In genomic region chr19:12723643-12724426, GRCh38 we compare ENCODE assay signal across 1 cellular context.
TF ChIP-seq lines count a peak whose summit lies in the region.

TNPO2 (minus strand) TSS chr19:12723932; CDS start chr19:12720977, 2,955 bp downstream.

TF ChIP-seq in GM12878, 131 proteins besides CTCF, POLR2A, EP300 and RAD21 (continued from another document and continues in another):
- TF ChIP-seq ZBTB33 (IDR thresholded peaks at IDR 0.05) (no peak), ATF7 (IDR thresholded peaks at IDR 0.05; ENCODE audit: low read depth) (no peak), CEBPB (IDR thresholded peaks at IDR 0.05; ENCODE audit: borderline replicate concordance in 1 of 2, low read depth in 2 of 2, low read length in 2 of 2) (no peak), MYB (IDR thresholded peaks at IDR 0.05; ENCODE audit: borderline replicate concordance, low read depth, low read length) (no peak), ATF2 (IDR thresholded peaks at IDR 0.05; ENCODE audit: low read length) (no peak), JUNB (IDR thresholded peaks at IDR 0.05) (no peak), PRDM15 (CRISPR knock-in tag; IDR thresholded peaks at IDR 0.05) (no peak), STAT1 (conservative IDR thresholded peaks at IDR 0.05) (no peak; the same call in 1 of the 2 replicates), LARP7 (IDR thresholded peaks at IDR 0.05) (no peak), CBX5 (IDR thresholded peaks at IDR 0.05; ENCODE audit: low read depth) (no peak), SUPT20H (IDR thresholded peaks at IDR 0.05; ENCODE audit: borderline replicate concordance, control insufficient read depth, low read depth, low read length) (no peak), BCL11A (IDR thresholded peaks at IDR 0.05; ENCODE audit: low read depth, low read length) (no peak), POLR2AphosphoS2 (IDR thresholded peaks at IDR 0.05; ENCODE audit: low read depth, low read length) (no peak; the same call in 1 of the 2 replicates), PKNOX1 (IDR thresholded peaks at IDR 0.05) (no peak), ASH2L (IDR thresholded peaks at IDR 0.05; ENCODE audit: borderline replicate concordance, low read depth) (no peak), NR2C1 (IDR thresholded peaks at IDR 0.05) (peak; percentile 88), RELA (IDR thresholded peaks at IDR 0.05; ENCODE audit: borderline replicate concordance, partially characterized antibody) (no peak), FOS (IDR thresholded peaks at IDR 0.05; ENCODE audit: borderline replicate concordance, extremely low read depth, insufficient read length) (no peak), SUZ12 (IDR thresholded peaks at IDR 0.05; ENCODE audit: unreplicated experiment) (no peak), RFX5 (IDR thresholded peaks at IDR 0.05; ENCODE audit: low read depth, low read length) (no peak), BACH1 (IDR thresholded peaks at IDR 0.05; ENCODE audit: borderline replicate concordance) (0 out of 2 replicates have a peak, but pooled peaks have one; percentile 10), DPF2 (IDR thresholded peaks at IDR 0.05) (no peak), ZZZ3 (IDR thresholded peaks at IDR 0.05; ENCODE audit: control insufficient read depth, insufficient read length, low read depth) (no peak), RELB (IDR thresholded peaks at IDR 0.05; ENCODE audit: low read depth) (no peak), FOXK2 (IDR thresholded peaks at IDR 0.05) (no peak), PAX8 (IDR thresholded peaks at IDR 0.05) (no peak), MEF2B (IDR thresholded peaks at IDR 0.05; ENCODE audit: partially characterized antibody, poor library complexity, severe bottlenecking) (no peak), STAT3 (IDR thresholded peaks at IDR 0.05; ENCODE audit: low read depth, low read length) (no peak), NRF1 (conservative IDR thresholded peaks at IDR 0.05; ENCODE audit: low read depth, low read length) (peak; percentile 55), EGR1 (IDR thresholded peaks at IDR 0.05; ENCODE audit: borderline replicate concordance in 1 of 2, low read depth in 2 of 2, low read length in 2 of 2) (no peak), IRF3 (IDR thresholded peaks at IDR 0.05) (no peak), IKZF2 (IDR thresholded peaks at IDR 0.05) (peak in 1 of 2 experiments; percentile 10; a peak in 1 of 4 replicates), SRF (IDR thresholded peaks at IDR 0.05; ENCODE audit: low read depth in 2 of 2, low read length in 2 of 2) (no peak), CBFB (IDR thresholded peaks at IDR 0.05; ENCODE audit: low read depth) (no peak), SMC3 (IDR thresholded peaks at IDR 0.05; ENCODE audit: borderline replicate concordance, low read length) (no peak), CUX1 (IDR thresholded peaks at IDR 0.05; ENCODE audit: insufficient replicate concordance, low read depth, low read length) (no peak), E2F8 (IDR thresholded peaks at IDR 0.05; ENCODE audit: low read depth, partially characterized antibody) (no peak), ESRRA (IDR thresholded peaks at IDR 0.05; ENCODE audit: low read length) (0 out of 2 replicates have a peak, but pooled peaks have one; percentile 22), ELK1 (IDR thresholded peaks at IDR 0.05; ENCODE audit: low read depth, low read length) (no peak), HDAC2 (IDR thresholded peaks at IDR 0.05) (no peak)
